In the genomic region with DNA sequence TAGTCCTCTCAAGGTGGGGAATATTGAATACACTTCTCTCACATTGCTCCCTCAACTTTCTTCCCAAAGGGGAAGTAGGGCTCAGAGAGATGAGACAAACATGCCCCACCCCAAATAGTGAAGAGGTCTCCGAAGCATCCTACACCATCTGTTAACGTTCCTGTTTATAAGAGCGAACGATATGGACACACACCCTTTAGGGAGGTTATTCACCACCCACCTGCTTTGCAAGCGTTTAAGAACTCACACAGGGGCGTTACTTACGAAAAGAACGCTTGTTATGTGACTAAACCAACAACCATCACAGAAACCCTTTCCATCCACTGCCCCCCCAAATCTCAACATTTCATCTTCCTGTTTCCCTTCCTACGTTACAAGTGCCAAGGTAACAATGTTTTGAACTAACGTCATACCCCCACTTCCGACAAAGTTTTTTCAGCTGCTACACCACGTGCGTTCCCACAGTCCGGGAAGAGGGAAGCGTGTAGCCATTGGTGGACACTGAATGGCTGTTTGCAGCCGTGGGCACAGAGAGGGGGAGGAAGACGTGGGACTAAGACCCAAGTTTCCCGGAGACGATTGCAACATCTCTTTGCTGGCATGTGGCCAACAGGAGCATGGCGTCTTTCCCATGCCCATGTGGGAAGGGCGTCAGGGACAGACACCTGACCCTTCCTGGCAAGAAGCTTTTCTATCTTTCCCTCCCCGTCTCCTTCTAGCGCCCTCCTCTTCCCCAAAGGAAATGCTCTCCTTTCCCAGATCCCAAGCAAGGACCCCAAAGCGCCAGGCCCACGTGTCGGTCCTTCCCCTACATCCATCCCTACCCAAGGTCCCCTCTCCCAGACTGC, we compare ENCODE assay signal across 8 cellular contexts. TPM values are rescaled to one million over a fixed set of nuclear protein-coding genes. Genes with fewer than 3 reads are reported as not detected.
A peak's percentile ranks its signal among the peaks of the same experiment; 100 is the strongest.
DNase-seq lines count a peak whose midpoint lies in the region; ATAC-seq, FAIRE-seq and TF ChIP-seq lines count a peak whose summit lies in the region.

No MANE protein-coding gene starts in this region.

- TF ChIP-seq CTCF in H1 (IDR thresholded peaks at IDR 0.05; ENCODE audit: control extremely low read depth in 1 of 3, insufficient read depth in 1 of 3, low read depth in 1 of 3, low read length in 3 of 3), result no peak

- peak overlapping the region; percentile 43; the same call in 1 of the 2 replicates for H2AK5ac ChIP-seq in H1 (ENCODE audit: low read depth, low read length)

- peaks cover 11% of the 10 kb centered on the region for H3K23me2 ChIP-seq in H1 (ENCODE audit: low read depth, low read length)

- peak overlapping the region; percentile 86 for H3K4me3 Mint-ChIP-seq in activated CD4-positive, alpha-beta memory T cell treated with anti-CD3 and anti-CD28 coated beads, Interleukin-2, amount 10 ng/mL, durations not matched to agents 7 days and 5 days
- H3K4me3 Mint-ChIP-seq in memory B cell, result peak overlapping the region; percentile 87

- peak overlapping the region; percentile 86 for H3K4me3 ChIP-seq in GM08714 (ENCODE audit: low read length)
- peak overlapping the region; percentile 96 to 99 (median 98) for H3K4me3 ChIP-seq in H1 (ENCODE audit: extremely low read depth in 1 of 4, insufficient read depth in 2 of 4, low read depth in 3 of 4, low read length in 4 of 4)

- H2AFZ ChIP-seq in H1 (ENCODE audit: low read length), result peak overlapping the region; percentile 62; the same call in 1 of the 2 replicates

- peaks cover 29 to 69% of the 10 kb centered on the region in 2 experiments for H3K79me2 ChIP-seq in H1 (ENCODE audit: control insufficient read depth in 1 of 2, insufficient read depth in 2 of 2, low read length in 2 of 2)

- H3K27ac ChIP-seq in H1 (ENCODE audit: low read depth, low read length), result peak overlapping the region; percentile 88

- H4K8ac ChIP-seq in H1 (ENCODE audit: extremely low read depth, insufficient read depth, low read length), result peak overlapping the region; percentile 4; the same call in 1 of the 2 replicates

- H3K9me3 ChIP-seq in H1 (ENCODE audit: insufficient read depth in 2 of 2, low read depth in 1 of 2, low read length in 1 of 2), result no peaks in the 10 kb centered on the region

- H3K4me2 ChIP-seq in H1 (ENCODE audit: insufficient read depth in 1 of 2, low read depth in 2 of 2, low read length in 2 of 2), result peak overlapping the region; percentile 89 to 93

- H2BK120ac ChIP-seq in H1 (replicated peaks; ENCODE audit: low read depth, low read length), result no peak overlapping the region

- no peak for TF ChIP-seq RAD21 in H1 (IDR thresholded peaks at IDR 0.05 in 1 of 2, conservative IDR thresholded peaks at IDR 0.05 in 1 of 2; ENCODE audit: low read depth in 2 of 2, low read length in 2 of 2)

- no peak overlapping the region for H3K56ac ChIP-seq in H1 (replicated peaks; ENCODE audit: insufficient read length, low read depth, low read length)

- H4K91ac ChIP-seq in H1 (replicated peaks; ENCODE audit: insufficient read length, low read length), result peak overlapping the region; percentile 20

- peak overlapping the region; percentile 69 for H3K27ac Mint-ChIP-seq in activated CD4-positive, alpha-beta memory T cell treated with anti-CD3 and anti-CD28 coated beads, Interleukin-2, amount 10 ng/mL, durations not matched to agents 7 days and 5 days
- H3K27ac Mint-ChIP-seq in memory B cell, result peak overlapping the region; percentile 75

- no peak overlapping the region for H2BK20ac ChIP-seq in H1 (ENCODE audit: low read length)

- H2BK5ac ChIP-seq in H1 (ENCODE audit: low read depth, low read length), result peak overlapping the region; percentile 75

- H3K18ac ChIP-seq in H1 (ENCODE audit: extremely low read depth, low read length), result peak overlapping the region; percentile 85

- H3K27me3 ChIP-seq in H1 (replicated peaks in 1 of 4; ENCODE audit: control insufficient read depth in 3 of 4, extremely low read depth in 1 of 4, insufficient read depth in 3 of 4, low read length in 3 of 4), result no peaks in the 10 kb centered on the region

- H3K79me1 ChIP-seq in H1 (ENCODE audit: low read depth, low read length), result no peaks in the 10 kb centered on the region; the same call in 1 of the 2 replicates

- peak; percentile 82 for FAIRE-seq in H1 (lab: Jason Lieb, UNC)

- peaks cover 44% of the 10 kb centered on the region for H3K27me3 Mint-ChIP-seq in activated CD4-positive, alpha-beta memory T cell treated with anti-CD3 and anti-CD28 coated beads, Interleukin-2, amount 10 ng/mL, durations not matched to agents 7 days and 5 days
- H3K27me3 Mint-ChIP-seq in memory B cell, result peaks cover 9% of the 10 kb centered on the region

- H3K4me1 Mint-ChIP-seq in activated CD4-positive, alpha-beta memory T cell treated with anti-CD3 and anti-CD28 coated beads, Interleukin-2, amount 10 ng/mL, durations not matched to agents 7 days and 5 days, result peaks cover 29% of the 10 kb centered on the region
- H3K4me1 Mint-ChIP-seq in memory B cell, result peaks cover 10% of the 10 kb centered on the region

- TF ChIP-seq POLR2A in H1 (IDR thresholded peaks at IDR 0.05; ENCODE audit: control extremely low read depth in 1 of 2, low read depth in 2 of 2, low read length in 2 of 2), result peak; percentile 66 to 77

- peak overlapping the region; percentile 77 to 90 (median 84) for H3K9ac ChIP-seq in H1 (replicated peaks in 1 of 4; ENCODE audit: extremely low read depth in 1 of 4, low read depth in 3 of 4, low read length in 3 of 4)

- H3K23ac ChIP-seq in H1 (ENCODE audit: insufficient read length), result no peak overlapping the region

- H3K9me3 Mint-ChIP-seq in activated CD4-positive, alpha-beta memory T cell treated with anti-CD3 and anti-CD28 coated beads, Interleukin-2, amount 10 ng/mL, durations not matched to agents 7 days and 5 days, result no peaks in the 10 kb centered on the region
- H3K9me3 Mint-ChIP-seq in memory B cell, result no peaks in the 10 kb centered on the region

- POLR2A ChIA-PET in activated CD4-positive, alpha-beta memory T cell treated with anti-CD3 and anti-CD28 coated beads, Interleukin-2, amount 10 ng/mL, durations not matched to agents 7 days and 5 days (lab: Charles Lee), result interaction anchor here (0.6 to 2.8 kb wide), 2 partner anchors 84 to 108 kb away, joined by 3 to 10 read pairs; a partner anchor contains a TSS
- POLR2A ChIA-PET in H1 (lab: Charles Lee; ENCODE audit: partially characterized antibody), result interaction anchor here (0.6 to 3.5 kb wide), 11 partner anchors 10 to 1545 kb away, joined by 3 to 24 read pairs (median 5); a partner anchor contains a TSS

- DNase-seq in NCI-H526 (lab: John Stamatoyannopoulos, UW) (peak; percentile 72), H1 (ENCODE audit: low read depth in 1 of 2, low spot score in 2 of 2) (peak in 1 of 2 experiments; percentile 44), memory B cell (ENCODE audit: low spot score in 2 of 2) (peak; percentile 23 to 32)
- peak; percentile 46 for DNase-seq in activated CD4-positive, alpha-beta memory T cell treated with anti-CD3 and anti-CD28 coated beads, Interleukin-2, amount 10 ng/mL, durations not matched to agents 7 days and 5 days
- DNase-seq in stimulated activated CD8-positive, alpha-beta memory T cell treated with anti-CD3 and anti-CD28 coated beads, Interleukin-15, amount 100 ng/mL, for 1 hour (ENCODE audit: low read depth), result peak; percentile 23

- H3K4ac ChIP-seq in H1 (replicated peaks; ENCODE audit: insufficient read length, low read depth, low read length), result peak overlapping the region; percentile 5

- peak overlapping the region; percentile 71 for H2BK12ac ChIP-seq in H1 (ENCODE audit: low read depth, low read length)

- no peak overlapping the region for H3K14ac ChIP-seq in H1 (ENCODE audit: insufficient read length)

- H4K5ac ChIP-seq in H1 (ENCODE audit: insufficient read length, low read depth, low read length), result peak overlapping the region; percentile 45

- no peaks in the 10 kb centered on the region for H3K36me3 Mint-ChIP-seq in activated CD4-positive, alpha-beta memory T cell treated with anti-CD3 and anti-CD28 coated beads, Interleukin-2, amount 10 ng/mL, durations not matched to agents 7 days and 5 days (ENCODE audit: low read depth)
- H3K36me3 Mint-ChIP-seq in memory B cell, result no peaks in the 10 kb centered on the region

- CTCF ChIA-PET in activated CD4-positive, alpha-beta memory T cell treated with anti-CD3 and anti-CD28 coated beads, Interleukin-2, amount 10 ng/mL, durations not matched to agents 7 days and 5 days (lab: Charles Lee), result no interaction called here
- CTCF ChIA-PET in H1 (lab: Charles Lee; ENCODE audit: partially characterized antibody), result interaction anchor here (0.8 kb wide), 1 partner anchor 28 kb away, joined by 3 read pairs; no protein-coding TSS in a partner anchor

- no peak for TF ChIP-seq EP300 in H1 (IDR thresholded peaks at IDR 0.05; ENCODE audit: borderline replicate concordance in 1 of 2, low read depth in 2 of 2, low read length in 2 of 2)

- H3K36me3 ChIP-seq in H1 (ENCODE audit: control insufficient read depth in 2 of 4, insufficient read depth in 4 of 4, low read length in 3 of 4), result peaks cover 0 to 8% (median 0%) of the 10 kb centered on the region in 4 experiments; a peak in 1 of 8 replicates

- peaks cover 2 to 8% of the 10 kb centered on the region in 2 experiments for H4K20me1 ChIP-seq in H1 (replicated peaks in 1 of 2; ENCODE audit: control insufficient read depth in 1 of 2, insufficient read depth in 2 of 2, low read length in 2 of 2)

- ATAC-seq in HG02870 (IDR thresholded peaks at IDR 0.05; ENCODE audit: unreplicated experiment), result peak; percentile 34
- peak; percentile 68 for ATAC-seq in memory B cell (ENCODE audit: low read depth)
- no peak for ATAC-seq in HG03565 (IDR thresholded peaks at IDR 0.05; ENCODE audit: unreplicated experiment)

- WGBS in H1 (ENCODE audit: extremely low coverage in 1 of 2, insufficient coverage in 1 of 2, insufficient read length in 1 of 2, insufficient replicate concordance in 2 of 2, low coverage in 1 of 2, low lambda C conversion rate in 2 of 2, missing lambda C conversion rate in 1 of 2), 2 experiments, result 1% methylated on average over 23 of the region's 26 CpGs; no CpG with 5 or more reads in 1 of the 2 experiments

- H3K4me1 ChIP-seq in H1 (replicated peaks in 1 of 4; ENCODE audit: control insufficient read depth in 3 of 4, insufficient read depth in 4 of 4, low read length in 3 of 4), result peaks cover 7 to 26% (median 12%) of the 10 kb centered on the region in 4 experiments; a peak in 6 of 7 replicates

- no peak overlapping the region for H2BK15ac ChIP-seq in H1 (ENCODE audit: low read length)

RNA-seq across cellular contexts. Expression of a gene that starts 1.2 kb away (rescaled TPM):
- 10 to 100 TPM; 38.4 to 46.4 TPM for total RNA-seq in activated CD4-positive, alpha-beta memory T cell treated with anti-CD3 and anti-CD28 coated beads, Interleukin-2, amount 10 ng/mL, durations not matched to agents 7 days and 5 days
- total RNA-seq in H1 (2021; fragmentation: NEBNext Ultra II Directional; extraction: Animal tissue kit (Norgen Biotek cat#: 25700)), result 480 and 495 TPM in 2 replicates
- 83.1 and 155 TPM in 2 replicates for polyA plus RNA-seq in H1 (2011; rRNA removed)
- 141 TPM for polyA plus RNA-seq in H1 (2011; cell fraction: cytosol; rRNA removed)
- polyA plus RNA-seq in H1 (2011; cell fraction: nucleus; rRNA removed), result 274 TPM
- polyA plus RNA-seq in H1 (2012, experiment 1 of 2), result 220 to 296 TPM (median 281 TPM) in 4 replicates
- polyA plus RNA-seq in H1 (2012, experiment 2 of 2), result 278 TPM
- 403 TPM for polyA plus RNA-seq in H1 (2013, experiment 1 of 2)
- 381 TPM for polyA plus RNA-seq in H1 (2013, experiment 2 of 2)
- 53.8 and 94.7 TPM in 2 replicates for polyA minus RNA-seq in H1 (2011; rRNA and poly(A)+ RNA removed)
- 116 TPM for polyA minus RNA-seq in H1 (2011; cell fraction: cytosol; rRNA and poly(A)+ RNA removed)
- polyA minus RNA-seq in H1 (2011; cell fraction: nucleus; rRNA and poly(A)+ RNA removed), result 163 TPM

RNA-seq across cellular contexts. Expression of a gene that starts 48.0 kb away (rescaled TPM):
- under 1 TPM; 0.60 to 0.71 TPM for total RNA-seq in activated CD4-positive, alpha-beta memory T cell treated with anti-CD3 and anti-CD28 coated beads, Interleukin-2, amount 10 ng/mL, durations not matched to agents 7 days and 5 days
- total RNA-seq in H1 (2021; fragmentation: NEBNext Ultra II Directional; extraction: Animal tissue kit (Norgen Biotek cat#: 25700)), result 1.1 and 1.6 TPM in 2 replicates
- polyA plus RNA-seq in H1 (2011; rRNA removed), result 0.38 and 0.61 TPM in 2 replicates
- 0.90 TPM for polyA plus RNA-seq in H1 (2011; cell fraction: cytosol; rRNA removed)
- polyA plus RNA-seq in H1 (2011; cell fraction: nucleus; rRNA removed), result 4.0 TPM
- polyA plus RNA-seq in H1 (2012, experiment 1 of 2), result 0.53 to 2.2 TPM (median 1.4 TPM) in 4 replicates
- polyA plus RNA-seq in H1 (2012, experiment 2 of 2), result 0.16 TPM
- polyA plus RNA-seq in H1 (2013, experiment 1 of 2), result 1.1 TPM
- polyA plus RNA-seq in H1 (2013, experiment 2 of 2), result 1.5 TPM
- polyA minus RNA-seq in H1 (2011; rRNA and poly(A)+ RNA removed), result 1.5 and 3.2 TPM in 2 replicates
- not detected for polyA minus RNA-seq in H1 (2011; cell fraction: cytosol; rRNA and poly(A)+ RNA removed)
- polyA minus RNA-seq in H1 (2011; cell fraction: nucleus; rRNA and poly(A)+ RNA removed), result 2.5 TPM

Comparison
In these comparisons a context has a peak if more than half of its experiments do, and no peak if none do; other contexts are left out.
1. RNA of a gene that starts 1.2 kb away (total RNA-seq): 480 to 495 TPM in H1; 38.4 to 46.4 TPM in activated CD4-positive, alpha-beta memory T cell treated with anti-CD3 and anti-CD28 coated beads, Interleukin-2, amount 10 ng/mL, durations not matched to agents 7 days and 5 days; every median in the first group is over 10 times any median in the second.